ENCODE assay signal across 9 cellular contexts in genomic region chr2:357811-358210, GRCh38.
"Had no signal": no experiment of that assay in that cellular context is flagged by ENCODE, and none has a peak within 500 bp of the region (broad histone marks: within the 10 kb centered on the region; RNA-seq: fewer than 3 reads in every experiment).

No MANE protein-coding gene starts in this region.

- H3K27ac ChIP-seq: GM23248, HL-60, KMS-11 had no signal

- FAIRE-seq: HepG2 had no signal

- H3K9me3 ChIP-seq: HAP-1 had no signal

- H3K36me3 ChIP-seq: HAP-1 had no signal

- DNase-seq: GM23248, GOT3, HFFc6, KBM-7 had no signal

- H3K4me3 ChIP-seq: GM23248, HAP-1 had no signal

- H3K4me1 ChIP-seq: HAP-1 had no signal

- ATAC-seq: HCT116, HepG2 had no signal
